8 cellular contexts compared by ENCODE assay signal in the genomic region with DNA sequence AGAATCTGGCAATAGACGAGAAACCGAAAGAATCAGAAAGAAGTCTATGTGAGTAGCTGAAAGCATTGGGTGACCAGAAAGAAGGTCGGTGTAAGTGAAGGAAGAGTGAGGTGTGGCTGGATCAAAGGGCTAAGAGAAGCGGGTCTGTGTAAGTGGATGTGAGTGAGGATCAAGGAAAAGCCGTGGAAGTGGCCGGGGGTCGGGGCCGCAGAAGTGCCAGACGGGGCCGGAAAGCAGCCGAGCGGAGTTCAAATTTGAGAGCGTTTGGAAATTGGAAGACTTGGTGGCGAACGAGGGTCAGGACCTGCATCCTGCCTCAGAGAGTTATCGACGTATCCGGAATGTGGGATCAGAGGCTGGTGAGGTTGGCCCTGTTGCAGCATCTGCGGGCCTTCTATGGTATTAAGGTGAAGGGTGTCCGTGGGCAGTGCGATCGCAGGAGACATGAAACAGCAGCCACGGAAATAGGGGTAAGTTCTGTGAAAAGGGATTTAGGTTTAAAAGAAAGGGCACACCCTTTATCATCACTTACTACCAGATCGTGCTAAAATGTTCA. TPM values are rescaled to one million over a fixed set of nuclear protein-coding genes. Genes with fewer than 3 reads are reported as not detected.
A peak's percentile ranks its signal among the peaks of the same experiment; 100 is the strongest.
DNase-seq lines count a peak whose midpoint lies in the region; ATAC-seq and TF ChIP-seq lines count a peak whose summit lies in the region.
"Not testable (repeated sequence)": the region's sequence is repeated elsewhere in the genome, so short reads cannot be mapped to it uniquely, and the experiment has no call there.

No MANE protein-coding gene starts in this region.

- peaks cover 4 to 15% of the 10 kb centered on the region in 2 experiments for H3K4me1 Mint-ChIP-seq in H9
- H3K4me1 Mint-ChIP-seq in central memory CD8-positive, alpha-beta T cell = peaks cover 22% of the 10 kb centered on the region

- not testable (repeated sequence) for H3K56ac ChIP-seq in H9 (ENCODE audit: insufficient read length, low read depth, low read length)

- H3T11ph ChIP-seq in H9 (ENCODE audit: low read length) = not testable (repeated sequence)

- H3K4me3 Mint-ChIP-seq in H9 = peak overlapping the region; percentile 100
- H3K4me3 Mint-ChIP-seq in central memory CD8-positive, alpha-beta T cell = peak overlapping the region; percentile 79

- H3K27ac ChIP-seq in H9 (ENCODE audit: insufficient read length, low read depth, low read length); ovary; uterus: not testable (repeated sequence)

- H3K79me1 ChIP-seq in H9 (ENCODE audit: insufficient read depth, low read depth, low read length, poor library complexity, severe bottlenecking) = not testable (repeated sequence)

- H3K14ac ChIP-seq in H9 (ENCODE audit: insufficient read depth, low read length) = not testable (repeated sequence)

- H3K23me2 ChIP-seq in H9 (ENCODE audit: insufficient read length, low read depth, low read length, poor library complexity, severe bottlenecking) = not testable (repeated sequence)

- H2BK5ac ChIP-seq in H9 (ENCODE audit: insufficient read length, low read length) = not testable (repeated sequence)

- peak overlapping the region; percentile 96 for H3K9ac ChIP-seq in H9 (ENCODE audit: extremely low read depth, insufficient read length, low read length)

- H2AFZ ChIP-seq in H9 (ENCODE audit: low read length) = not testable (repeated sequence)

- TF ChIP-seq CTCF in H9 (conservative IDR thresholded peaks at IDR 0.05); WI38 (IDR thresholded peaks at IDR 0.05; ENCODE audit: low read depth, low read length); ovary (IDR thresholded peaks at IDR 0.05); uterus (IDR thresholded peaks at IDR 0.05): not testable (repeated sequence)

- H3K27me3 ChIP-seq in H9 (ENCODE audit: insufficient read depth, low read length); ovary; uterus: not testable (repeated sequence)

- no CpG with 5 or more reads among the region's 24 CpGs for WGBS in H9 (ENCODE audit: extremely low coverage, insufficient read length, low lambda C conversion rate)
- WGBS in ovary, 3 donors = 0 to 1% (median 0%) methylated on average over 16 to 24 of the region's 24 CpGs

- H3K27me3 Mint-ChIP-seq in H9 (ENCODE audit: low read depth); central memory CD8-positive, alpha-beta T cell: not testable (repeated sequence)

- H4K20me1 ChIP-seq in H9 (ENCODE audit: control insufficient read depth, insufficient read depth, insufficient read length) = not testable (repeated sequence)

- not testable (repeated sequence) for H3K9me3 Mint-ChIP-seq in H9; central memory CD8-positive, alpha-beta T cell

- DNase-seq in H9; central memory CD8-positive, alpha-beta T cell (ENCODE audit: low spot score in 2 of 2); ovary; uterus: not testable (repeated sequence)
- peak; percentile 49 for DNase-seq in HT-29 (ENCODE audit: low spot score)

- not testable (repeated sequence) for H2BK120ac ChIP-seq in H9 (ENCODE audit: low read depth, low read length, poor library complexity, severe bottlenecking)

- H2AK5ac ChIP-seq in H9 (ENCODE audit: insufficient read length, low read length) = not testable (repeated sequence)

- TF ChIP-seq EP300 in ovary (IDR thresholded peaks at IDR 0.05) = not testable (repeated sequence)

- not testable (repeated sequence) for H3K36me3 ChIP-seq in ovary, uterus

- ATAC-seq in GM18505 (IDR thresholded peaks at IDR 0.05; ENCODE audit: unreplicated experiment) = peak; percentile 8
- peak; percentile 7 for ATAC-seq in central memory CD8-positive, alpha-beta T cell (replicated peaks; ENCODE audit: extremely low read depth, poor library complexity, severe bottlenecking)

- not testable (repeated sequence) for H4K5ac ChIP-seq in H9 (ENCODE audit: insufficient read length, low read depth, low read length)

- H3K4ac ChIP-seq in H9 (ENCODE audit: low read depth, low read length) = not testable (repeated sequence)

- H3K9me3 ChIP-seq in H9 (ENCODE audit: control insufficient read depth, low read depth, low read length); iPS-18c (ENCODE audit: control insufficient read depth, insufficient read depth, low read length); ovary; uterus: not testable (repeated sequence)

- H3K23ac ChIP-seq in H9 (ENCODE audit: insufficient read length, low read depth, low read length) = not testable (repeated sequence)

- not testable (repeated sequence) for H3K4me1 ChIP-seq in H9 (ENCODE audit: insufficient read depth, low read length); ovary (ENCODE audit: insufficient read depth); uterus

- intact Hi-C loops in ovary (cut with DNase I); uterus (cut with DNase I; ENCODE audit: low total_unique reads): not testable (repeated sequence)

- peak overlapping the region; percentile 87 to 99 (median 97) for H3K27ac Mint-ChIP-seq in H9
- H3K27ac Mint-ChIP-seq in central memory CD8-positive, alpha-beta T cell (ENCODE audit: low read depth) = peak overlapping the region; percentile 84

- H2BK20ac ChIP-seq in H9 (ENCODE audit: low read depth, low read length, poor library complexity, severe bottlenecking) = not testable (repeated sequence)

- H2BK15ac ChIP-seq in H9 (ENCODE audit: low read depth, low read length) = not testable (repeated sequence)

- H4K8ac ChIP-seq in H9 (replicated peaks; ENCODE audit: insufficient read length, low read depth, low read length) = not testable (repeated sequence)

- not testable (repeated sequence) for H2BK12ac ChIP-seq in H9 (ENCODE audit: insufficient read length, low read depth, low read length)

- not testable (repeated sequence) for H3K36me3 Mint-ChIP-seq in H9 (ENCODE audit: insufficient read depth in 1 of 3, low read depth in 3 of 3); central memory CD8-positive, alpha-beta T cell (ENCODE audit: insufficient read depth)

- not testable (repeated sequence) for H3K79me2 ChIP-seq in H9 (ENCODE audit: insufficient read depth, low read length)

- peak overlapping the region; percentile 73 for H3K4me2 ChIP-seq in H9 (ENCODE audit: insufficient read depth, insufficient read length, low read length)

- H3K4me3 ChIP-seq in WI38 (ENCODE audit: low read depth, low read length) = peak overlapping the region; percentile 70
- peak overlapping the region; percentile 78 for H3K4me3 ChIP-seq in iPS-18c (ENCODE audit: insufficient read depth, low read depth, low read length)
- peak overlapping the region; percentile 44 for H3K4me3 ChIP-seq in ovary
- H3K4me3 ChIP-seq in uterus = peak overlapping the region; percentile 44 to 50

- H4K91ac ChIP-seq in H9 (ENCODE audit: insufficient read length, low read depth, low read length) = not testable (repeated sequence)

- H3K18ac ChIP-seq in H9 (ENCODE audit: insufficient read length, low read depth, low read length) = not testable (repeated sequence)

- not testable (repeated sequence) for TF ChIP-seq POLR2A in GM18505 (IDR thresholded peaks at IDR 0.05; ENCODE audit: borderline replicate concordance, extremely low read depth, insufficient read depth, insufficient read length); ovary (IDR thresholded peaks at IDR 0.05); uterus (IDR thresholded peaks at IDR 0.05)

RNA-seq across cellular contexts. Expression of gene ARHGAP11A, which starts 0.6 kb away (rescaled TPM):
- total RNA-seq in H9 (2021) = 94.2 and 94.4 TPM in 2 replicates
- total RNA-seq in HT-29 (2014; rRNA removed; shearing (Covaris generic)) = 26.4 and 33.9 TPM in 2 replicates
- 1 to 10 TPM in 5 of 7 donors, under 1 TPM in 2; 0.48 to 3.1 (median 1.1) TPM for total RNA-seq in ovary
- 1 to 10 TPM in 1 of 2 donors, under 1 TPM in 1; 0.84 to 1.7 TPM for polyA plus RNA-seq in ovary
- 10 to 100 TPM in 1 of 4 donors, under 1 TPM in 1, not detected in 2; 0.70 to 25.0 TPM for total RNA-seq in uterus

RNA-seq across cellular contexts. Expression of gene GOLGA8N, which starts 22.7 kb away (rescaled TPM):
- total RNA-seq in H9 (2021) (0.50 and 0.57 TPM in 2 replicates), ovary (10 to 100 TPM in 5 of 7 donors, 1 to 10 TPM in 2; 7.3 to 15.7 (median 11.7) TPM), uterus (10 to 100 TPM in 2 of 4 donors, 1 to 10 TPM in 2; 3.8 to 22.0 (median 13.9) TPM)
- total RNA-seq in HT-29 (2014; rRNA removed; shearing (Covaris generic)) = not detected in 2 replicates
- polyA plus RNA-seq in ovary = 1 to 10 TPM; 7.2 to 9.2 TPM

RNA-seq across cellular contexts. Expression of gene SCG5, which starts 25.6 kb away (rescaled TPM):
- total RNA-seq in H9 (2021) (23.9 and 24.2 TPM in 2 replicates), ovary (10 to 100 TPM in 1 of 7 donors, 1 to 10 TPM in 3, under 1 TPM in 2, not detected in 1; 0.63 to 17.2 (median 2.0) TPM), uterus (10 to 100 TPM in 1 of 4 donors, 1 to 10 TPM in 1, not detected in 2; 1.4 to 42.2 TPM)
- 0.25 and 0.37 TPM in 2 replicates for total RNA-seq in HT-29 (2014; rRNA removed; shearing (Covaris generic))
- polyA plus RNA-seq in ovary = 10 to 100 TPM in 1 of 2 donors, 1 to 10 TPM in 1; 6.6 to 34.1 TPM
